Comparison of ENCODE assay signal across 8 cellular contexts in the genomic region with DNA sequence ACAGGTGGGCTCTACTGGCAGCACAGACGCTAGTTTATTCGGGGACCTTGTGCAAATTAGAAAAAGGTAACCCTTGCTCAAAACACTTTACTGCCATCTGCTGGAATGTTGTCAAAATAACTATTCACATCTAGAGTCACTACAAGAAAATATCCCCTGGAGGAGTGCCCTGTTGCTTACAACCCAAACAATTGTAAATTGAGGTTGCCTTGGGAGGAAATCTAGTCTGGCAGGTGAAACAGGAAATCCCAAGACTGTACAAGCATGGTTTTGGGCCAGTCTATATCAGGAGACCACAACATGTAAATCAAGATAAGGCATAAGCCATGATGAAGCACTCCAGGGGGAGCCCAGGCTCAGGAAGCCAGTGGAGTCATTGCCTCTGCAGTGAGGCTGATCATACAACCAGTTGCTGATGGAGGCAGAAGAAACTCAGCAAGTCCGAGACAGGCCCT.
DNase-seq lines count a peak whose midpoint lies in the region; ATAC-seq and FAIRE-seq lines count a peak whose summit lies in the region.

No MANE protein-coding gene starts in this region.

- FAIRE-seq in small intestine (lab: Jason Lieb, UNC) = no peak

- no peak overlapping the region for H3K27ac ChIP-seq in small intestine (ENCODE audit: low read depth in 1 of 2, low read length in 1 of 2)

- 12 to 30% (median 21%) methylated on average over 3 of the region's 3 CpGs for WGBS in small intestine, 3 donors

- no peak for ATAC-seq in GM21717 (IDR thresholded peaks at IDR 0.05; ENCODE audit: unreplicated experiment)

- no peak overlapping the region for H3K4me3 ChIP-seq in H7 (ENCODE audit: insufficient read depth, low read depth, low read length)
- H3K4me3 ChIP-seq in small intestine (ENCODE audit: low read depth in 1 of 2, low read length in 2 of 2) = no peak overlapping the region

- no peaks in the 10 kb centered on the region for H3K9me3 ChIP-seq in small intestine (ENCODE audit: control insufficient read depth, low read depth)

- DNase-seq in EH (ENCODE audit: low read depth) = peak; percentile 61
- DNase-seq in H7 = peak; percentile 51
- DNase-seq in NCI-H146 (lab: John Stamatoyannopoulos, UW) = peak; percentile 63
- peak; percentile 8 for DNase-seq in T1000 (lab: John Stamatoyannopoulos, UW)
- DNase-seq in foreskin melanocyte = peak; percentile 22
- DNase-seq in small intestine = peak; percentile 42
- DNase-seq in activated T-cell treated with anti-CD3 and anti-CD28 coated beads for 4 hours = no peak

- H3K27me3 ChIP-seq in H7 (ENCODE audit: control insufficient read depth, insufficient read depth, low read length) (no peaks in the 10 kb centered on the region), small intestine (ENCODE audit: control insufficient read depth in 2 of 2, insufficient read depth in 2 of 2, low read length in 2 of 2) (peaks cover 0 to 3% of the 10 kb centered on the region in 2 donors)

- no peaks in the 10 kb centered on the region for H3K4me1 ChIP-seq in small intestine (ENCODE audit: control insufficient read depth in 2 of 2, insufficient read depth in 1 of 2, low read depth in 1 of 2, low read length in 1 of 2)

- no peaks in the 10 kb centered on the region for H3K36me3 ChIP-seq in H7 (replicated peaks; ENCODE audit: control insufficient read depth, insufficient read depth, low read length)
- H3K36me3 ChIP-seq in small intestine (ENCODE audit: control insufficient read depth in 2 of 2, insufficient read depth in 2 of 2, low read length in 2 of 2) = no peaks in the 10 kb centered on the region
